In genomic region chr21:43916691-43917514, GRCh38 we compare ENCODE assay signal across 8 cellular contexts. TPM values are rescaled to one million over a fixed set of nuclear protein-coding genes. Genes with fewer than 3 reads are reported as not detected.
DNase-seq lines count a peak whose midpoint lies in the region; ATAC-seq, FAIRE-seq and TF ChIP-seq lines count a peak whose summit lies in the region.

No MANE protein-coding gene starts in this region.

- H3K9me1 ChIP-seq in K562 (ENCODE audit: control insufficient read depth, insufficient read depth, low read length) = no peaks in the 10 kb centered on the region

- no peak overlapping the region for H3K4ac ChIP-seq in neuronal stem cell (ENCODE audit: low read length)

- H4K8ac ChIP-seq in neuronal stem cell (ENCODE audit: low read depth, low read length) = no peak overlapping the region

- peaks cover 3% of the 10 kb centered on the region for H3K36me3 Mint-ChIP-seq in T-helper 17 cell (ENCODE audit: low read depth)

- H3K9ac ChIP-seq in K562 (ENCODE audit: insufficient read depth in 1 of 2, low read depth in 2 of 2, low read length in 2 of 2) (peak overlapping the region; percentile 76 to 92), neuronal stem cell (ENCODE audit: low read depth, low read length, poor library complexity) (no peak overlapping the region)

- H4K20me1 ChIP-seq in K562 (replicated peaks; ENCODE audit: control insufficient read depth, insufficient read depth, low read length) = no peaks in the 10 kb centered on the region

- H3K4me3 ChIP-seq in K562 (peak overlapping the region; percentile 42), neuronal stem cell (ENCODE audit: low read length in 2 of 2) (peak overlapping the region in 1 of 2 donors; percentile 17)

- no peak overlapping the region for H2AK5ac ChIP-seq in neuronal stem cell (ENCODE audit: low read depth, low read length)

- DNase-seq in GM19240 (ENCODE audit: insufficient read length, low spot score) (peak; percentile 77), T-helper 17 cell (peak; percentile 42 to 53 (median 52)), K562 (ENCODE audit: extremely low read depth in 1 of 4, low spot score in 3 of 4) (peak; percentile 69 to 84 (median 75)), neuronal stem cell (ENCODE audit: low spot score) (no peak), DMS 273 (lab: John Stamatoyannopoulos, UW; ENCODE audit: unreplicated experiment) (no peak), DMS53 (lab: John Stamatoyannopoulos, UW) (no peak), hippocampal formation (lab: John Stamatoyannopoulos, UW) (no peak), NCI-H1105 treated with DMSO at 0.1 percent for 48 hours (lab: John Stamatoyannopoulos, UW) (no peak)

- H3K27me3 Mint-ChIP-seq in T-helper 17 cell = no peaks in the 10 kb centered on the region

- peak overlapping the region; percentile 94 for H3K27ac Mint-ChIP-seq in T-helper 17 cell

- POLR2A ChIA-PET in K562 (lab: Yijun Ruan, JAX) = no interaction called here

- peak overlapping the region; percentile 81 for H3K27ac ChIP-seq in K562 (ENCODE audit: extremely low read depth, low read depth, low read length)
- H3K27ac ChIP-seq in neuronal stem cell (replicated peaks; ENCODE audit: low read length) = no peak overlapping the region

- peak overlapping the region; percentile 43 for H3K23ac ChIP-seq in neuronal stem cell (ENCODE audit: low read depth, low read length, poor library complexity)

- H2AFZ ChIP-seq in K562 (ENCODE audit: low read depth, low read length) (peak overlapping the region; percentile 70), neuronal stem cell (ENCODE audit: low read length) (no peak overlapping the region)

- peaks cover 52% of the 10 kb centered on the region for H3K4me1 Mint-ChIP-seq in T-helper 17 cell

- intact Hi-C loops in K562 (cut with micrococcal nuclease) = no loop called here

- in situ Hi-C loops in K562 (cut with MboI) = no loop called here

- H3K36me3 ChIP-seq in K562 (ENCODE audit: control insufficient read depth, insufficient read depth, low read length) (peaks cover 9% of the 10 kb centered on the region; the same call in 2 of the 3 replicates), neuronal stem cell (replicated peaks in 1 of 2; ENCODE audit: control insufficient read depth in 2 of 2, insufficient read depth in 2 of 2, low read length in 2 of 2) (no peaks in the 10 kb centered on the region)

- no peak overlapping the region for H4K91ac ChIP-seq in neuronal stem cell (ENCODE audit: low read depth, low read length, poor library complexity)

- peaks cover 1% of the 10 kb centered on the region for H3K79me1 ChIP-seq in neuronal stem cell (ENCODE audit: low read depth, low read length)

- no peaks in the 10 kb centered on the region for H3K9me3 ChIP-seq in T-helper 17 cell (ENCODE audit: control insufficient read depth, low read length, poor library complexity, severe bottlenecking)
- peaks cover 8% of the 10 kb centered on the region for H3K9me3 ChIP-seq in K562 (replicated peaks; ENCODE audit: control insufficient read depth, insufficient read depth, low read depth, low read length)
- H3K9me3 ChIP-seq in neuronal stem cell (replicated peaks in 1 of 2; ENCODE audit: control insufficient read depth in 2 of 2, insufficient read depth in 1 of 2, low read depth in 1 of 2, low read length in 2 of 2) = peaks cover 0 to 16% of the 10 kb centered on the region in 2 donors

- peak overlapping the region; percentile 12 for H3K18ac ChIP-seq in neuronal stem cell (ENCODE audit: low read length)

- CTCF ChIA-PET in K562 (lab: Yijun Ruan, JAX; ENCODE audit: low intra/inter-chr PET ratio) = interaction anchor here (0.6 kb wide), 1 partner anchor 32 kb away, joined by 5 read pairs; no protein-coding TSS in a partner anchor

- peaks cover 32 to 44% of the 10 kb centered on the region in 2 experiments for H3K4me1 ChIP-seq in K562 (replicated peaks in 1 of 2; ENCODE audit: control insufficient read depth in 2 of 2, insufficient read depth in 2 of 2, low read length in 2 of 2)
- H3K4me1 ChIP-seq in neuronal stem cell (ENCODE audit: control insufficient read depth in 2 of 2, insufficient read depth in 1 of 2, low read depth in 1 of 2, low read length in 2 of 2) = peaks cover 13 to 14% of the 10 kb centered on the region in 2 donors

- H2BK12ac ChIP-seq in neuronal stem cell (ENCODE audit: low read length) = no peak overlapping the region

- no peak for TF ChIP-seq CTCF in K562 (IDR thresholded peaks at IDR 0.05 in 2 of 3, conservative IDR thresholded peaks at IDR 0.05 in 1 of 3; ENCODE audit: insufficient read depth in 2 of 3, low read depth in 1 of 3, low read length in 3 of 3)

- no peak overlapping the region for H3K14ac ChIP-seq in neuronal stem cell (ENCODE audit: low read length)

- peaks cover 89% of the 10 kb centered on the region for H3K79me2 ChIP-seq in K562 (ENCODE audit: control insufficient read depth, insufficient read depth, low read length)

- TF ChIP-seq RAD21 in K562 (CRISPR knock-in tag; conservative IDR thresholded peaks at IDR 0.05 in 1 of 2, IDR thresholded peaks at IDR 0.05 in 1 of 2) = no peak

- FAIRE-seq in K562 (lab: Jason Lieb, UNC) = peak; percentile 80

- WGBS in K562 (ENCODE audit: insufficient coverage, low coverage, missing lambda C conversion rate) = 15% methylated on average over 32 of the region's 35 CpGs
- no CpG with 5 or more reads among the region's 35 CpGs for WGBS in neuronal stem cell (ENCODE audit: extremely low coverage in 2 of 2, insufficient read length in 2 of 2, insufficient replicate concordance in 1 of 2), 2 donors

- H2BK5ac ChIP-seq in neuronal stem cell (ENCODE audit: low read length) = no peak overlapping the region

- H3K27me3 ChIP-seq in K562 (ENCODE audit: control insufficient read depth in 2 of 2, insufficient read depth in 2 of 2, low read length in 2 of 2) (no peaks in the 10 kb centered on the region), neuronal stem cell (ENCODE audit: control insufficient read depth in 3 of 3, insufficient read depth in 3 of 3, low read depth in 1 of 3, low read length in 3 of 3) (no peaks in the 10 kb centered on the region)

- H2BK15ac ChIP-seq in neuronal stem cell (ENCODE audit: low read length) = no peak overlapping the region

- peak overlapping the region; percentile 95 for H3K4me3 Mint-ChIP-seq in T-helper 17 cell

- peak overlapping the region; percentile 89 for H3K4me2 ChIP-seq in K562 (ENCODE audit: insufficient read depth, low read length)
- no peak overlapping the region for H3K4me2 ChIP-seq in neuronal stem cell (ENCODE audit: insufficient read depth, low read length, poor library complexity, severe bottlenecking)

- ATAC-seq in T-helper 17 cell (peak; percentile 90), K562 (peak; percentile 72)

- 0 out of 2 replicates have a peak, but pooled peaks have one; percentile 51 for TF ChIP-seq POLR2A in K562 (conservative IDR thresholded peaks at IDR 0.05)

- H2BK120ac ChIP-seq in neuronal stem cell (ENCODE audit: low read depth, low read length) = no peak overlapping the region

- TSS peak; percentile 21 for BruUV-seq in K562 (replicated peaks; lab: Mats Ljungman, UMichigan)

- TF ChIP-seq EP300 in K562 (IDR thresholded peaks at IDR 0.05; ENCODE audit: low read length) = no peak

TF ChIP-seq in K562, 482 proteins besides CTCF, POLR2A, EP300 and RAD21 (continues in another document):
- TF ChIP-seq PKNOX1 (IDR thresholded peaks at IDR 0.05) (peak; percentile 52), IRF9 (tag; IDR thresholded peaks at IDR 0.05) (no peak), DMBX1 (CRISPR knock-in tag; IDR thresholded peaks at IDR 0.05; ENCODE audit: borderline replicate concordance) (no peak), MBD2 (IDR thresholded peaks at IDR 0.05; ENCODE audit: borderline replicate concordance, low read depth) (no peak), BHLHE40 (IDR thresholded peaks at IDR 0.05; ENCODE audit: low read length) (peak; percentile 30; the same call in 1 of the 2 replicates), STAT5A (IDR thresholded peaks at IDR 0.05; ENCODE audit: borderline replicate concordance, low read length) (no peak), RFX1 (IDR thresholded peaks at IDR 0.05) (no peak)

RNA-seq across cellular contexts. Expression of gene AGPAT3, which starts 51.9 kb away (rescaled TPM):
- total RNA-seq in T-helper 17 cell (10 to 100 TPM; 64.1 to 67.3 TPM), K562 (2014; rRNA removed) (41.3 and 50.4 TPM in 2 replicates), K562 (2014; rRNA removed; fragmentation: Illumina TruSeq; extraction: Trizol) (27.3 and 28.6 TPM in 2 replicates), K562 (2015; rRNA removed; fragmentation: Illumina TruSeq; extraction: Trizol) (33.7 and 35.7 TPM in 2 replicates), K562 (2021) (88.4 and 90.1 TPM in 2 replicates)
- total RNA-seq in K562 (2011; cell fraction: chromatin; rRNA removed; ENCODE audit: low replicate concordance) = 91.3 and 152 TPM in 2 replicates
- total RNA-seq in K562 (2011; cell fraction: nucleolus; rRNA removed) = 92.9 and 103 TPM in 2 replicates
- 104 and 106 TPM in 2 replicates for total RNA-seq in K562 (2011; cell fraction: nucleoplasm; rRNA removed)
- polyA plus RNA-seq in K562 (2011; rRNA removed) (48.3 and 63.4 TPM in 2 replicates), K562 (2014; fragmentation: Illumina TruSeq; extraction: Trizol) (33.2 and 48.4 TPM in 2 replicates), K562 (2014; fragmentation: Nextera tagmentation; extraction: Ambion mirVana) (1 to 10 TPM; 1.5 TPM), K562 (2014; rRNA removed) (46.6 and 50.1 TPM in 2 replicates)
- polyA plus RNA-seq in K562 (2011; cell fraction: cytosol; rRNA removed) = 66.5 and 76.4 TPM in 2 replicates
- 70.1 and 87.0 TPM in 2 replicates for polyA plus RNA-seq in K562 (2011; cell fraction: nucleus; rRNA removed)
- 42.6 and 65.7 TPM in 2 replicates for polyA plus RNA-seq in K562 (2012)
- polyA minus RNA-seq in K562 (2011; rRNA and poly(A)+ RNA removed) = 40.0 and 57.0 TPM in 2 replicates
- polyA minus RNA-seq in K562 (2011; cell fraction: cytosol; rRNA and poly(A)+ RNA removed) = 48.7 and 66.4 TPM in 2 replicates
- 26.1 and 32.4 TPM in 2 replicates for polyA minus RNA-seq in K562 (2011; cell fraction: nucleus; rRNA and poly(A)+ RNA removed)
- 7.7 TPM for polyA plus RNA-seq in neuronal stem cell (2013, experiment 1 of 2)
- 7.4 TPM for polyA plus RNA-seq in neuronal stem cell (2013, experiment 2 of 2)

Comparison
In these comparisons a context has a peak if more than half of its experiments do, and no peak if none do; other contexts are left out.
1. DNase-seq: peak in GM19240 (single experiment), T-helper 17 cell (3 of 3) and K562 (4 of 4); none in neuronal stem cell (single experiment), DMS 273 (single experiment), DMS53 (single experiment), hippocampal formation (0 of 2) and NCI-H1105 treated with DMSO at 0.1 percent for 48 hours (single experiment).